Comparison of ENCODE assay signal across 8 cellular contexts in genomic region chr2:226791487-226792081, GRCh38. TPM values are rescaled to one million over a fixed set of nuclear protein-coding genes. Genes with fewer than 3 reads are reported as not detected.
DNase-seq lines count a peak whose midpoint lies in the region; ATAC-seq and TF ChIP-seq lines count a peak whose summit lies in the region.

No MANE protein-coding gene starts in this region.

- TF ChIP-seq CTCF in BJ (IDR thresholded peaks at IDR 0.05; ENCODE audit: insufficient read depth, low read depth, low read length), result peak; percentile 11; the same call in 1 of the 2 replicates
- TF ChIP-seq CTCF in coronary artery (IDR thresholded peaks at IDR 0.05), result peak; percentile 28

- H3K27ac ChIP-seq in coronary artery, result peak overlapping the region; percentile 93 to 95

- POLR2A ChIA-PET in BJ (lab: Charles Lee), result no interaction called here

- H3K27me3 ChIP-seq in BJ (ENCODE audit: control insufficient read depth, insufficient read depth, low read length), result no peaks in the 10 kb centered on the region

- DNase-seq in BJ (ENCODE audit: low read depth) (no peak), NCI-H446 treated with DMSO at 0.1 percent for 48 hours (lab: John Stamatoyannopoulos, UW) (peak; percentile 76), coronary artery (ENCODE audit: low spot score) (peak; percentile 93), left lobe of liver (ENCODE audit: low spot score) (peak; percentile 94)
- peak; percentile 94 for DNase-seq in activated CD4-positive, alpha-beta T cell treated with anti-CD3 and anti-CD28 coated beads for 48 hours
- peak; percentile 88 to 91 for DNase-seq in stimulated activated CD4-positive, alpha-beta T cell treated with anti-CD3 and anti-CD28 coated beads, Interleukin-2, amount 100 ng/mL, for 48 hours

- H3K36me3 ChIP-seq in BJ (ENCODE audit: control insufficient read depth, insufficient read depth, low read length), result peaks cover 18% of the 10 kb centered on the region

- H3K4me3 ChIP-seq in BJ (ENCODE audit: low read depth, low read length), result peak overlapping the region; percentile 99
- peak overlapping the region; percentile 81 for H3K4me3 ChIP-seq in coronary artery

- CTCF ChIA-PET in BJ (lab: Yijun Ruan, JAX), result interaction anchor here (0.9 to 1.4 kb wide), 3 partner anchors 11 to 1131 kb away, joined by 3 to 4 read pairs (median 3); no protein-coding TSS in a partner anchor

- peak; percentile 69 for TF ChIP-seq POLR2A in GM19099 (IDR thresholded peaks at IDR 0.05; ENCODE audit: extremely low read depth, insufficient read length, low read depth)

- ATAC-seq in HG03342 (IDR thresholded peaks at IDR 0.05; ENCODE audit: unreplicated experiment) (peak; percentile 98), left lobe of liver (peak; percentile 82)

RNA-seq across cellular contexts. Expression of gene IRS1, which starts 8.0 kb away (rescaled TPM):
- polyA plus RNA-seq in BJ (2011; rRNA removed), result 12.4 and 13.0 TPM in 2 replicates
- 22.7 and 26.8 TPM in 2 replicates for polyA minus RNA-seq in BJ (2011; rRNA and poly(A)+ RNA removed)
- total RNA-seq in left lobe of liver, result 25.3 TPM

RNA-seq across cellular contexts. Expression of gene RHBDD1, which starts 44.3 kb away (rescaled TPM):
- polyA plus RNA-seq in BJ (2011; rRNA removed), result 29.2 and 51.6 TPM in 2 replicates
- 40.8 and 44.5 TPM in 2 replicates for polyA minus RNA-seq in BJ (2011; rRNA and poly(A)+ RNA removed)
- 21.3 TPM for total RNA-seq in left lobe of liver
